ENCODE assay signal across 24 cellular contexts in the genomic region with DNA sequence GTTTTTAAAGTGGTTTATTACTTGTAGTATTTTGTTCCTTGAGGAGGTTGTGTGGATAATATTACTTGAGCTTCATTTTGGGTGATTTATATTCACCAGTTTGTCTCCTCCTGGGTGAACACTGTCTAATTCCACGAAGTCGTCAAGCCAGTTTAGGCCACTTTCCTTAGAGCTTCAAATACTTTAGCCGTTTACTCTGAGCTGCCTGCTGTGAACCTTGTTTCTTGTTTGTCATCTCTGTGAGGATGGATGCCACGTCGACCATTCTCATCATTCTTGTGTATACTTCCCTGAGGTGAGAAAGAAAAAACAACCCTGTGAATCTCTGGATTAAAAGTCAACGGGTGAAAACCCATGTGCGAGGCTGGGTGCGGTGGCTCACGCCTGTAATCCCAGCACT. TPM values are rescaled to one million over a fixed set of nuclear protein-coding genes. Genes with fewer than 3 reads are reported as not detected.
DNase-seq lines count a peak whose midpoint lies in the region; ATAC-seq, FAIRE-seq and TF ChIP-seq lines count a peak whose summit lies in the region.
"Had no signal": no experiment of that assay in that cellular context is flagged by ENCODE, and none has a peak within 500 bp of the region (broad histone marks: within the 10 kb centered on the region; RNA-seq: fewer than 3 reads in every experiment).

No MANE protein-coding gene starts in this region.

- H3K4me1 Mint-ChIP-seq in endothelial cell (ENCODE audit: unreplicated experiment), result no peaks in the 10 kb centered on the region
- H3K4me1 Mint-ChIP-seq: CD14-positive monocyte had no signal

- BruUV-seq in PC-9 (replicated peaks; lab: Mats Ljungman, UMichigan), result no TSS peak

- no peaks in the 10 kb centered on the region for H3K27me3 Mint-ChIP-seq in endothelial cell (ENCODE audit: unreplicated experiment)

- TF ChIP-seq CTCF in PC-9 (conservative IDR thresholded peaks at IDR 0.05) (no peak), left lung (IDR thresholded peaks at IDR 0.05) (no peak), prostate gland (IDR thresholded peaks at IDR 0.05) (no peak), endothelial cell (IDR thresholded peaks at IDR 0.05; ENCODE audit: unreplicated experiment) (no peak), pancreas (IDR thresholded peaks at IDR 0.05) (no peak)

- no peak overlapping the region for H2AFZ ChIP-seq in PC-9

- peak; percentile 3 for DNase-seq in DMS79 (lab: John Stamatoyannopoulos, UW)
- DNase-seq in DMS79 treated with DMSO at 0.1 percent for 48 hours (lab: John Stamatoyannopoulos, UW), result no peak
- DNase-seq in PC-9, result peak; percentile 59 to 97
- DNase-seq in left lung, result no peak
- peak; percentile 74 for DNase-seq in prostate gland (ENCODE audit: low spot score)
- no peak for DNase-seq in endothelial cell (ENCODE audit: low spot score)
- no peak for DNase-seq in stimulated activated CD4-positive, alpha-beta T cell treated with anti-CD3 and anti-CD28 coated beads, Interleukin-4, amount 100 ng/mL, for 24 hours
- no peak for DNase-seq in pancreas
- DNase-seq: 8988T, DMS 273 treated with DMSO at 0.1 percent for 48 hours, EL, NCI-H1105 treated with DMSO at 0.1 percent for 48 hours, NCI-H1694, NCI-H2081 treated with DMSO at 0.1 percent for 48 hours, NCI-H2227 treated with DMSO at 0.1 percent for 48 hours, NCI-H510A treated with DMSO at 0.1 percent for 48 hours, NCI-H774, SHP77 treated with DMSO at 0.1 percent for 48 hours had no signal

- H3K9me3 Mint-ChIP-seq in endothelial cell (ENCODE audit: unreplicated experiment), result no peaks in the 10 kb centered on the region

- H3K4me2 ChIP-seq in PC-9, result peak overlapping the region; percentile 52

- no peaks in the 10 kb centered on the region for H4K20me1 ChIP-seq in PC-9 (ENCODE audit: insufficient read depth)

- H3K4me1 ChIP-seq in PC-9 (replicated peaks; ENCODE audit: insufficient read depth), result peaks cover 40% of the 10 kb centered on the region
- peaks cover 5 to 8% of the 10 kb centered on the region in 2 donors for H3K4me1 ChIP-seq in left lung
- H3K4me1 ChIP-seq in prostate gland (replicated peaks), result peaks cover 11% of the 10 kb centered on the region
- H3K4me1 ChIP-seq in pancreas, result peaks cover 0 to 6% (median 3%) of the 10 kb centered on the region in 3 donors

- no peak for TF ChIP-seq POLR2A in prostate gland (IDR thresholded peaks at IDR 0.05)

- no peak for FAIRE-seq in pancreas (lab: Jason Lieb, UNC)
- FAIRE-seq: GM12892, H1 had no signal

- H3K27ac Mint-ChIP-seq in endothelial cell (ENCODE audit: unreplicated experiment), result no peak overlapping the region
- H3K27ac Mint-ChIP-seq: CD14-positive monocyte had no signal

- H3K4me3 Mint-ChIP-seq in endothelial cell (ENCODE audit: unreplicated experiment), result no peak overlapping the region
- H3K4me3 Mint-ChIP-seq: CD14-positive monocyte had no signal

- no peaks in the 10 kb centered on the region for H3K9me3 ChIP-seq in PC-9 (ENCODE audit: insufficient read depth, low read depth)
- no peaks in the 10 kb centered on the region for H3K9me3 ChIP-seq in left lung
- no peaks in the 10 kb centered on the region for H3K9me3 ChIP-seq in prostate gland
- no peaks in the 10 kb centered on the region for H3K9me3 ChIP-seq in pancreas

- ATAC-seq in left lung, result peak; percentile 44
- ATAC-seq in pancreas, result no peak

- POLR2A ChIA-PET in PC-9 (lab: Charles Lee; ENCODE audit: unreplicated experiment), result interaction anchor here (0.5 to 0.6 kb wide), 5 partner anchors 47 to 709 kb away, joined by 3 to 5 read pairs (median 4); partner anchors contain the start of gene SMARCE1

- H3K9me2 ChIP-seq in PC-9 (ENCODE audit: insufficient read depth), result no peaks in the 10 kb centered on the region

- H3K4me3 ChIP-seq in PC-9 (no peak overlapping the region), left lung (no peak overlapping the region), prostate gland (no peak overlapping the region), pancreas (no peak overlapping the region)

- 55% methylated on average over 9 of the region's 9 CpGs for whole genome bisulfite sequencing in prostate gland
- WGBS in pancreas, 2 donors, result 54 to 60% methylated on average over 9 of the region's 9 CpGs

- CTCF ChIA-PET in PC-9 (lab: Charles Lee), result interaction anchor here (0.7 kb wide), 1 partner anchor 550 kb away, joined by 3 read pairs; no protein-coding TSS in a partner anchor

- no peaks in the 10 kb centered on the region for H3K36me3 Mint-ChIP-seq in endothelial cell (ENCODE audit: low read depth, unreplicated experiment)
- H3K36me3 Mint-ChIP-seq: CD14-positive monocyte had no signal

- H3K79me2 ChIP-seq in PC-9 (ENCODE audit: low read depth), result no peaks in the 10 kb centered on the region

- peaks cover 35% of the 10 kb centered on the region for H3F3A ChIP-seq in PC-9 (ENCODE audit: insufficient read depth, low read depth)

- intact Hi-C loops in PC-9 (cut with micrococcal nuclease; ENCODE audit: unreplicated experiment), result loop anchor here (5.0 kb wide), 1 partner anchor 47 kb away; the partner anchor contains the start of gene SMARCE1
- intact Hi-C loops in left lung (cut with DNase I), result no loop called here
- intact Hi-C loops in prostate gland (cut with DNase I), result no loop called here
- intact Hi-C loops in pancreas (cut with DNase I), result no loop called here

- no peaks in the 10 kb centered on the region for H3K36me3 ChIP-seq in PC-9 (ENCODE audit: low read depth)
- no peaks in the 10 kb centered on the region for H3K36me3 ChIP-seq in left lung
- no peaks in the 10 kb centered on the region for H3K36me3 ChIP-seq in prostate gland
- H3K36me3 ChIP-seq in pancreas, result no peaks in the 10 kb centered on the region

- no peaks in the 10 kb centered on the region for H3K27me3 ChIP-seq in PC-9 (ENCODE audit: insufficient read depth, low read depth)
- H3K27me3 ChIP-seq in left lung, result peaks cover 0 to 6% of the 10 kb centered on the region in 2 donors
- no peaks in the 10 kb centered on the region for H3K27me3 ChIP-seq in prostate gland (replicated peaks; ENCODE audit: insufficient read depth)
- peaks cover 0 to 2% (median 0%) of the 10 kb centered on the region in 4 donors for H3K27me3 ChIP-seq in pancreas

- peak overlapping the region; percentile 78 for H3K27ac ChIP-seq in PC-9
- no peak overlapping the region for H3K27ac ChIP-seq in left lung
- H3K27ac ChIP-seq in prostate gland, result no peak overlapping the region
- H3K27ac ChIP-seq in pancreas, result peak overlapping the region in 1 of 4 donors; percentile 12

RNA-seq across cellular contexts. Expression of gene KRT24, which starts 9.0 kb away (rescaled TPM):
- not detected in 2 replicates for total RNA-seq in PC-9 (2021)
- not detected for total RNA-seq in left lung
- not detected for total RNA-seq in prostate gland
- total RNA-seq in endothelial cell (ENCODE audit: unreplicated experiment), result not detected
- total RNA-seq in pancreas, result not detected
- under 1 TPM in 1 of 2 donors, not detected in 1; 0.08 TPM for polyA plus RNA-seq in pancreas
- total RNA-seq: H1, OCI-LY7, RPMI7951 had no signal
- polyA plus RNA-seq: AG04450, CD14-positive monocyte, H1 had no signal

RNA-seq across cellular contexts. Expression of gene KRT222, which starts 29.6 kb away (rescaled TPM):
- total RNA-seq in PC-9 (2021), result not detected in 2 replicates
- under 1 TPM in 1 of 2 donors, not detected in 1; 0.55 TPM for total RNA-seq in left lung
- total RNA-seq in prostate gland, result under 1 TPM; 0.05 to 0.91 TPM
- total RNA-seq in endothelial cell (ENCODE audit: unreplicated experiment), result 1.2 TPM
- 1 to 10 TPM in 3 of 6 donors, under 1 TPM in 3; 0.28 to 2.7 (median 1.1) TPM for total RNA-seq in pancreas
- 1 to 10 TPM; 1.4 to 4.9 TPM for polyA plus RNA-seq in pancreas
- total RNA-seq: OCI-LY7, RPMI7951 had no signal
- polyA plus RNA-seq: AG04450, CD14-positive monocyte had no signal

RNA-seq across cellular contexts. Expression of gene SMARCE1, which starts 47.0 kb away (rescaled TPM):
- total RNA-seq in PC-9 (2021) (75.0 and 90.8 TPM in 2 replicates), left lung (10 to 100 TPM; 83.9 to 87.6 TPM), prostate gland (10 to 100 TPM; 65.7 to 82.0 TPM), endothelial cell (ENCODE audit: unreplicated experiment) (138 TPM), pancreas (10 to 100 TPM; 21.7 to 48.5 (median 35.4) TPM)
- 10 to 100 TPM; 29.0 to 55.8 TPM for polyA plus RNA-seq in pancreas

Comparison
In these comparisons a context has a peak if more than half of its experiments do, and no peak if none do; other contexts are left out.
1. DNase-seq: peak in DMS79 (single experiment), PC-9 (2 of 2) and prostate gland (single experiment); none in DMS79 treated with DMSO at 0.1 percent for 48 hours (single experiment), left lung (0 of 2), endothelial cell (single experiment), stimulated activated CD4-positive, alpha-beta T cell treated with anti-CD3 and anti-CD28 coated beads, Interleukin-4, amount 100 ng/mL, for 24 hours (single experiment) and pancreas (0 of 6).